ENCODE assay signal across 11 cellular contexts in the genomic region with DNA sequence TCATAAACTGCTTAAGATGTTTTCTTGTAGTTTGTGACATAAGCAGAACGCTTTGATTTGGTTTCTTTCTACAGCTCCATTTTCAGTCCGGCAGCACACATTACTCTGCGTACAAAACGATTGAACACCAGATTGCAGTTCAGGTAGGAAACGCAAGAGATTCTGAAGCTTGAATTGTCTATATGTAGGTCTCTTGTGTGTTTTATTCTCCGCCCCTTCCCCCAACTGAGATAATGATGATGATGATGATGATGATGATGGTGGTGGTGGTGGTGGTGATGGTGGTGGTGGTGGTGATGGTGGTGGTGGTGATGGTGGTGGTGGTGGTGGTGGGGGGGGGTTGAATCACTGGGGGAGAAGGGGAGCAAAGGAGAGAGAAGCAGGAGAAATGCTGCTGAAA.
"Had no signal": no experiment of that assay in that cellular context is flagged by ENCODE, and none has a peak within 500 bp of the region (broad histone marks: within the 10 kb centered on the region; RNA-seq: fewer than 3 reads in every experiment).

No MANE protein-coding gene starts in this region.

- H3K4me3 ChIP-seq: adrenal gland, gastrocnemius medialis, heart right ventricle had no signal

- DNase-seq: activated CD4-positive, alpha-beta memory T cell treated with anti-CD3 and anti-CD28 coated beads, Interleukin-2, amount 10 ng/mL, durations not matched to agents 7 days and 5 days; activated CD4-positive, alpha-beta T cell treated with anti-CD3 and anti-CD28 coated beads for 36 hours; activated naive CD4-positive, alpha-beta T cell treated with anti-CD3 and anti-CD28 coated beads for 36 hours; gastrocnemius medialis; mammary epithelial cell; occipital lobe; T-helper 1 cell; WERI-Rb-1 had no signal

- H3K27ac ChIP-seq: WERI-Rb-1 had no signal

- ATAC-seq: activated CD4-positive, alpha-beta T cell treated with anti-CD3 and anti-CD28 coated beads for 36 hours; natural killer cell treated with Interleukin-12 subunit alpha and Interleukin-12 subunit beta and Interleukin-15 and Interleukin-18, amount 100 ng/mL, for 72 hours had no signal

- H3K27me3 ChIP-seq: adrenal gland, gastrocnemius medialis, heart right ventricle had no signal

- H3K36me3 ChIP-seq: adrenal gland, gastrocnemius medialis, WERI-Rb-1 had no signal

- H3K9me3 ChIP-seq: adrenal gland, gastrocnemius medialis, heart right ventricle had no signal
